Comparison of ENCODE assay signal across 21 cellular contexts in genomic region chr20:43781215-43781614, GRCh38. TPM values are rescaled to one million over a fixed set of nuclear protein-coding genes. Genes with fewer than 3 reads are reported as not detected.
A peak's percentile ranks its signal among the peaks of the same experiment; 100 is the strongest.
DNase-seq lines count a peak whose midpoint lies in the region; FAIRE-seq lines count a peak whose summit lies in the region.
"Had no signal": no experiment of that assay in that cellular context is flagged by ENCODE, and none has a peak within 500 bp of the region (broad histone marks: within the 10 kb centered on the region; RNA-seq: fewer than 3 reads in every experiment).

No MANE protein-coding gene starts in this region.

- H3K27me3 Mint-ChIP-seq in immature natural killer cell (ENCODE audit: low read depth in 3 of 3), result peaks cover 4 to 8% (median 6%) of the 10 kb centered on the region in 3 donors
- no peaks in the 10 kb centered on the region for H3K27me3 Mint-ChIP-seq in stimulated activated naive CD8-positive, alpha-beta T cell treated with anti-CD3 and anti-CD28 coated beads, Interleukin-15, Interleukin-2, amounts not matched to agents 100 ng/mL and 50 ng/mL, for 24 hours
- no peaks in the 10 kb centered on the region for H3K27me3 Mint-ChIP-seq in activated CD4-positive, alpha-beta T cell treated with anti-CD3 and anti-CD28 coated beads, Interleukin-2, amount 10 ng/mL, durations not matched to agents 24 days and 14 days

- FAIRE-seq in frontal cortex (lab: Jason Lieb, UNC), result no peak
- FAIRE-seq: D721Med, G401.6, GM12891, GM18507 had no signal

- peaks cover 24 to 32% of the 10 kb centered on the region in 2 donors for H3K4me1 Mint-ChIP-seq in immature natural killer cell
- H3K4me1 Mint-ChIP-seq in stimulated activated naive CD8-positive, alpha-beta T cell treated with anti-CD3 and anti-CD28 coated beads, Interleukin-15, Interleukin-2, amounts not matched to agents 100 ng/mL and 50 ng/mL, for 24 hours (ENCODE audit: low read depth), result peaks cover 16% of the 10 kb centered on the region
- peaks cover 2% of the 10 kb centered on the region for H3K4me1 Mint-ChIP-seq in activated CD4-positive, alpha-beta T cell treated with anti-CD3 and anti-CD28 coated beads, Interleukin-2, amount 10 ng/mL, durations not matched to agents 24 days and 14 days

- intact Hi-C loops in activated CD4-positive, alpha-beta T cell treated with anti-CD3 and anti-CD28 coated beads, Interleukin-2, amount 10 ng/mL, durations not matched to agents 24 days and 14 days (cut with micrococcal nuclease), result no loop called here

- peaks cover 0 to 15% (median 11%) of the 10 kb centered on the region in 6 donors for H3K9me3 Mint-ChIP-seq in immature natural killer cell
- peaks cover 29% of the 10 kb centered on the region for H3K9me3 Mint-ChIP-seq in stimulated activated naive CD8-positive, alpha-beta T cell treated with anti-CD3 and anti-CD28 coated beads, Interleukin-15, Interleukin-2, amounts not matched to agents 100 ng/mL and 50 ng/mL, for 24 hours
- peaks cover 16% of the 10 kb centered on the region for H3K9me3 Mint-ChIP-seq in activated CD4-positive, alpha-beta T cell treated with anti-CD3 and anti-CD28 coated beads, Interleukin-2, amount 10 ng/mL, durations not matched to agents 24 days and 14 days

- H3K27ac Mint-ChIP-seq in immature natural killer cell, result peak overlapping the region in 4 of 6 donors; percentile 3 to 69 (median 46)
- peak overlapping the region; percentile 48 for H3K27ac Mint-ChIP-seq in stimulated activated naive CD8-positive, alpha-beta T cell treated with anti-CD3 and anti-CD28 coated beads, Interleukin-15, Interleukin-2, amounts not matched to agents 100 ng/mL and 50 ng/mL, for 24 hours
- H3K27ac Mint-ChIP-seq in activated CD4-positive, alpha-beta T cell treated with anti-CD3 and anti-CD28 coated beads, Interleukin-2, amount 10 ng/mL, durations not matched to agents 24 days and 14 days, result no peak overlapping the region
- H3K27ac Mint-ChIP-seq: B cell had no signal

- DNase-seq in NK-92 treated with Interleukin-12 subunit alpha and Interleukin-12 subunit beta, amount 100 ng/mL, for 24 hours (lab: John Stamatoyannopoulos, UW), result peak; percentile 17
- DNase-seq in NK-92 (lab: John Stamatoyannopoulos, UW; ENCODE audit: unreplicated experiment), result no peak
- DNase-seq in LHCN-M2 (ENCODE audit: low read depth), result peak; percentile 50
- peak; percentile 29 to 53 (median 31) for DNase-seq in immature natural killer cell
- DNase-seq in stimulated activated CD8-positive, alpha-beta memory T cell treated with anti-CD3 and anti-CD28 coated beads, Interleukin-4, amount 100 ng/mL, for 48 hours, result no peak
- DNase-seq in frontal cortex (ENCODE audit: low spot score in 2 of 2), result no peak
- no peak for DNase-seq in activated CD4-positive, alpha-beta T cell treated with anti-CD3 and anti-CD28 coated beads, Interleukin-2, amount 10 ng/mL, durations not matched to agents 24 days and 14 days
- DNase-seq: CD8-positive, alpha-beta memory T cell; DMS79 treated with DMSO at 0.1 percent for 48 hours; MV-4-11; NCI-H1417 treated with DMSO at 0.1 percent for 48 hours; NCI-H1930; RPMI8226 had no signal

- H3K4me3 Mint-ChIP-seq in immature natural killer cell, result peak overlapping the region; percentile 8 to 65 (median 24)
- no peak overlapping the region for H3K4me3 Mint-ChIP-seq in stimulated activated naive CD8-positive, alpha-beta T cell treated with anti-CD3 and anti-CD28 coated beads, Interleukin-15, Interleukin-2, amounts not matched to agents 100 ng/mL and 50 ng/mL, for 24 hours
- no peak overlapping the region for H3K4me3 Mint-ChIP-seq in activated CD4-positive, alpha-beta T cell treated with anti-CD3 and anti-CD28 coated beads, Interleukin-2, amount 10 ng/mL, durations not matched to agents 24 days and 14 days
- H3K4me3 Mint-ChIP-seq: B cell had no signal

- peaks cover 0 to 7% (median 0%) of the 10 kb centered on the region in 3 donors for H3K36me3 Mint-ChIP-seq in immature natural killer cell
- no peaks in the 10 kb centered on the region for H3K36me3 Mint-ChIP-seq in stimulated activated naive CD8-positive, alpha-beta T cell treated with anti-CD3 and anti-CD28 coated beads, Interleukin-15, Interleukin-2, amounts not matched to agents 100 ng/mL and 50 ng/mL, for 24 hours (ENCODE audit: low read depth)
- H3K36me3 Mint-ChIP-seq in activated CD4-positive, alpha-beta T cell treated with anti-CD3 and anti-CD28 coated beads, Interleukin-2, amount 10 ng/mL, durations not matched to agents 24 days and 14 days (ENCODE audit: low read depth), result peaks cover 1% of the 10 kb centered on the region

RNA-seq across cellular contexts. Expression of gene GTSF1L, which starts 54.4 kb away (rescaled TPM):
- total RNA-seq in LHCN-M2 (2014; rRNA removed), result not detected in 2 replicates
- not detected for polyA plus RNA-seq in LHCN-M2 (2012)
- not detected for polyA plus RNA-seq in immature natural killer cell
- total RNA-seq in frontal cortex, result not detected
- total RNA-seq in activated CD4-positive, alpha-beta T cell treated with anti-CD3 and anti-CD28 coated beads, Interleukin-2, amount 10 ng/mL, durations not matched to agents 24 days and 14 days, result not detected in 2 replicates
- total RNA-seq: CD8-positive, alpha-beta memory T cell; NCI-H460 had no signal
- polyA plus RNA-seq: AG04450; CD8-positive, alpha-beta memory T cell had no signal

Comparison
In these comparisons a context has a peak if more than half of its experiments do, and no peak if none do; other contexts are left out.
1. DNase-seq: peak in NK-92 treated with Interleukin-12 subunit alpha and Interleukin-12 subunit beta, amount 100 ng/mL, for 24 hours (single experiment), LHCN-M2 (single experiment) and immature natural killer cell (3 of 3); none in NK-92 (single experiment), stimulated activated CD8-positive, alpha-beta memory T cell treated with anti-CD3 and anti-CD28 coated beads, Interleukin-4, amount 100 ng/mL, for 48 hours (single experiment), frontal cortex (0 of 2) and activated CD4-positive, alpha-beta T cell treated with anti-CD3 and anti-CD28 coated beads, Interleukin-2, amount 10 ng/mL, durations not matched to agents 24 days and 14 days (single experiment).
2. H3K4me3 Mint-ChIP-seq: peak in immature natural killer cell (5 of 5); none in stimulated activated naive CD8-positive, alpha-beta T cell treated with anti-CD3 and anti-CD28 coated beads, Interleukin-15, Interleukin-2, amounts not matched to agents 100 ng/mL and 50 ng/mL, for 24 hours (single experiment) and activated CD4-positive, alpha-beta T cell treated with anti-CD3 and anti-CD28 coated beads, Interleukin-2, amount 10 ng/mL, durations not matched to agents 24 days and 14 days (single experiment).